ENCODE assay signal across 8 cellular contexts in the genomic region with DNA sequence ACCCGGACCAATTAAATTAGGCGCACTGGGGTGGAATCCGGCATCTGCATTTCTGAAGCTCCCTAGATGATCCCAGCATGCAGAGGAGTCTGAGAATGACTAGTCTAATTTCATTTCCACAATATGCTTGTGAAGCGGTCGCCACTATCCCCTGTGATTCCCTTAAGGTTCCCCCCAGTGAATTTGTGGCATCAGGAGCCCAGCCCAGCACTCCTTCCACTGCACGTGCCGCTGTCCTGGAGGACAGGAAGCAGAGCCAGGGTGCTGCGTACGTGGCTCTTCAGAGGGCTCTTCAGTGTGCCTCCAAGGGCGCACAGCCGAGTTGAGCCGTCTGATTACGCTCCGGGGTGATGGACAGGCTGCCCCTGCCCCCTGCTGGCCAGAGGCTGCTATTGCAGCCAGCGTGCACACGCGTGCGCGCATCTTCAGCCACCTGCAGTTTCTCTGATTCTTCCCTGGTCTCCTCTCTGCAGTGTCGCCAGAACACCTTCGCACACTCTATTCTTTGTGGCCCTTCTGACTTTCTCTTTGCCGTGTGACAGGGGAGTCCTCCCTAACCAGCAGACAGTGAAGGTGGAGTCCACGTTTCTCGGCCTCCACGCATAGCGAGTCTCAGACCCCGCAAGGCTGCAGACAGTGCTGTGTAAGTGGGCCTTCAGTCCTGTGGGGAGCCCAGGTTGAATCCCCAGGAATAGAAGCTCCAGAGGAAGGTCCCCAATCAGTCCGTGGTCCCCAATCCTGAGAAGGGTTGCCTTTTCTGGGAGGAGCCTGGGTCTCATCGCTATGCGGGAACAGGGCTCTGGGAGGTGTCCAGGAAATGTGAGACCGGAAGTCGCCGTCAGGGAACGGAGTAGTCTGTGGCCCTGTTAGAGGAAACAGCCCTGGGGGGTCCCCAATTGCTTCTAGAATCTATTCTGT. TPM values are rescaled to one million over a fixed set of nuclear protein-coding genes. Genes with fewer than 3 reads are reported as not detected.
A peak's percentile ranks its signal among the peaks of the same experiment; 100 is the strongest.
DNase-seq lines count a peak whose midpoint lies in the region; ATAC-seq and TF ChIP-seq lines count a peak whose summit lies in the region.

No MANE protein-coding gene starts in this region.

- CTCF ChIA-PET in IMR-90 (lab: Yijun Ruan, JAX): interaction anchor here (0.9 to 2.3 kb wide), 5 partner anchors 9 to 138 kb away, joined by 3 to 7 read pairs (median 4); no protein-coding TSS in a partner anchor

- H3K9me3 ChIP-seq in IMR-90 (ENCODE audit: control insufficient read depth, insufficient read depth, low read length): no peaks in the 10 kb centered on the region
- no peaks in the 10 kb centered on the region for H3K9me3 ChIP-seq in OCI-LY3 (ENCODE audit: insufficient read depth, low read length)
- H3K9me3 ChIP-seq in esophagus muscularis mucosa: no peaks in the 10 kb centered on the region

- DNase-seq in DMS 273 (lab: John Stamatoyannopoulos, UW; ENCODE audit: unreplicated experiment): peak; percentile 93
- peak; percentile 81 for DNase-seq in IMR-90
- DNase-seq in activated T-cell treated with anti-CD3 and anti-CD28 coated beads for 48 hours (ENCODE audit: low read depth): peak; percentile 81
- DNase-seq in esophagus muscularis mucosa (ENCODE audit: extremely low spot score): no peak
- peak; percentile 81 for DNase-seq in naive B cell
- peak; percentile 81 to 88 for DNase-seq in stimulated activated effector memory CD8-positive, alpha-beta T cell treated with anti-CD3 and anti-CD28 coated beads, Interleukin-12 subunit alpha, Interleukin-12 subunit beta, amount 100 ng/mL, for 72 hours (ENCODE audit: low spot score in 2 of 2)

- dilution Hi-C loops in IMR-90 (cut with HindIII; ENCODE audit: low sequenced_read_pairs, unreplicated experiment): no loop called here

- in situ Hi-C loops in IMR-90 (cut with MboI; ENCODE audit: low sequenced_read_pairs): no loop called here

- ATAC-seq in GM21528 (IDR thresholded peaks at IDR 0.05; ENCODE audit: low FRiP score, unreplicated experiment) (peak; percentile 91), IMR-90 (ENCODE audit: low read depth) (peak; percentile 98), naive B cell (ENCODE audit: low read depth in 2 of 2) (peak; percentile 91 to 94)
- ATAC-seq in stimulated activated effector memory CD8-positive, alpha-beta T cell treated with anti-CD3 and anti-CD28 coated beads, Interleukin-12 subunit alpha, Interleukin-12 subunit beta, amount 100 ng/mL, for 72 hours: peak; percentile 96

- no peak overlapping the region for H4K91ac ChIP-seq in IMR-90 (ENCODE audit: insufficient read depth, low read depth, low read length)

- no peak overlapping the region for H4K8ac ChIP-seq in IMR-90 (ENCODE audit: low read depth in 2 of 2, low read length in 2 of 2)

- no peak overlapping the region for H4K5ac ChIP-seq in IMR-90 (ENCODE audit: low read depth, low read length)

- H3K18ac ChIP-seq in IMR-90 (ENCODE audit: low read depth, low read length): no peak overlapping the region

- no peak overlapping the region for H3K14ac ChIP-seq in IMR-90 (replicated peaks; ENCODE audit: low read depth, low read length)

- 0 out of 2 replicates have a peak overlapping the region, but pooled peaks have one; percentile 28 for H2BK20ac ChIP-seq in IMR-90 (ENCODE audit: low read depth, low read length)

- no peaks in the 10 kb centered on the region for H3K9me1 ChIP-seq in IMR-90 (ENCODE audit: insufficient read depth, low read length)

- no peak overlapping the region for H3K23ac ChIP-seq in IMR-90 (ENCODE audit: low read depth, low read length)

- TF ChIP-seq CTCF in IMR-90 (conservative IDR thresholded peaks at IDR 0.05; ENCODE audit: low read depth, low read length) (peak; percentile 98), OCI-LY3 (IDR thresholded peaks at IDR 0.05; ENCODE audit: low read depth, low read length) (peak; percentile 99), esophagus muscularis mucosa (IDR thresholded peaks at IDR 0.05) (peak in 2 of 3 experiments; percentile 94 to 99)

- peak overlapping the region; percentile 31 to 96 (median 76) for H3K27ac Mint-ChIP-seq in naive B cell
- H3K27ac Mint-ChIP-seq in stimulated activated effector memory CD8-positive, alpha-beta T cell treated with anti-CD3 and anti-CD28 coated beads, Interleukin-12 subunit alpha, Interleukin-12 subunit beta, amount 100 ng/mL, for 72 hours: peak overlapping the region; percentile 76

- TF ChIP-seq POLR2A in IMR-90 (IDR thresholded peaks at IDR 0.05; ENCODE audit: low read depth, low read length) (0 out of 2 replicates have a peak, but pooled peaks have one; percentile 26), esophagus muscularis mucosa (IDR thresholded peaks at IDR 0.05; ENCODE audit: low read depth) (no peak)

- H3K27me3 Mint-ChIP-seq in naive B cell: no peaks in the 10 kb centered on the region

- TF ChIP-seq EP300 in esophagus muscularis mucosa (IDR thresholded peaks at IDR 0.05): no peak

- peak overlapping the region; percentile 30 to 92 (median 83) for H3K4me3 Mint-ChIP-seq in naive B cell
- peak overlapping the region; percentile 52 for H3K4me3 Mint-ChIP-seq in stimulated activated effector memory CD8-positive, alpha-beta T cell treated with anti-CD3 and anti-CD28 coated beads, Interleukin-12 subunit alpha, Interleukin-12 subunit beta, amount 100 ng/mL, for 72 hours

- H3K9ac ChIP-seq in IMR-90 (ENCODE audit: low read depth, low read length) (0 out of 2 replicates have a peak overlapping the region, but pooled peaks have one; percentile 12), OCI-LY3 (ENCODE audit: low read length) (peak overlapping the region; percentile 57)

- H2BK5ac ChIP-seq in IMR-90 (ENCODE audit: low read depth, low read length, poor library complexity, severe bottlenecking): no peak overlapping the region

- peak; percentile 87 for TF ChIP-seq RAD21 in IMR-90 (IDR thresholded peaks at IDR 0.05; ENCODE audit: low read length)

- H3K36me3 ChIP-seq in IMR-90 (ENCODE audit: control insufficient read depth, insufficient read depth, low read length): no peaks in the 10 kb centered on the region
- H3K36me3 ChIP-seq in OCI-LY3 (replicated peaks; ENCODE audit: low read depth, low read length): no peaks in the 10 kb centered on the region
- H3K36me3 ChIP-seq in esophagus muscularis mucosa: no peaks in the 10 kb centered on the region

- peak overlapping the region; percentile 4; the same call in 1 of the 2 replicates for H3K4ac ChIP-seq in IMR-90 (ENCODE audit: low read depth, low read length)

- H3K79me1 ChIP-seq in IMR-90 (ENCODE audit: low read depth in 1 of 2, low read length in 2 of 2): no peaks in the 10 kb centered on the region

- no peaks in the 10 kb centered on the region for H3K9me3 Mint-ChIP-seq in naive B cell
- H3K9me3 Mint-ChIP-seq in stimulated activated effector memory CD8-positive, alpha-beta T cell treated with anti-CD3 and anti-CD28 coated beads, Interleukin-12 subunit alpha, Interleukin-12 subunit beta, amount 100 ng/mL, for 72 hours: no peaks in the 10 kb centered on the region

- H3K27me3 ChIP-seq in IMR-90 (ENCODE audit: control insufficient read depth, insufficient read depth, low read length): peaks cover 13% of the 10 kb centered on the region
- H3K27me3 ChIP-seq in OCI-LY3 (ENCODE audit: low read depth, low read length): peaks cover 47% of the 10 kb centered on the region
- peaks cover 0 to 35% (median 9%) of the 10 kb centered on the region in 4 donors for H3K27me3 ChIP-seq in esophagus muscularis mucosa

- intact Hi-C loops in IMR-90 (cut with micrococcal nuclease): loop anchor here (1.0 to 5.0 kb wide), 3 partner anchors 13 to 247 kb away; partner anchors contain the start of genes NFYA and OARD1
- intact Hi-C loops in esophagus muscularis mucosa (cut with DNase I): no loop called here

- no peaks in the 10 kb centered on the region for H3K4me1 ChIP-seq in IMR-90 (ENCODE audit: control insufficient read depth, insufficient read depth, low read length)
- peaks cover 9% of the 10 kb centered on the region for H3K4me1 ChIP-seq in OCI-LY3 (ENCODE audit: low read length)
- H3K4me1 ChIP-seq in esophagus muscularis mucosa: peaks cover 5 to 10% (median 9%) of the 10 kb centered on the region in 4 donors

- H4K20me1 ChIP-seq in IMR-90 (ENCODE audit: insufficient read depth, low read length) (no peaks in the 10 kb centered on the region), OCI-LY3 (ENCODE audit: insufficient read depth, low read length) (no peaks in the 10 kb centered on the region)

- H3K4me2 ChIP-seq in IMR-90 (ENCODE audit: low read depth, low read length) (peak overlapping the region; percentile 90), OCI-LY3 (ENCODE audit: low read length) (peak overlapping the region; percentile 82)

- no TSS peak for BruUV-seq in IMR-90 (replicated peaks; lab: Mats Ljungman, UMichigan)

- H2AK5ac ChIP-seq in IMR-90 (ENCODE audit: low read depth, low read length): no peak overlapping the region

- peak overlapping the region; percentile 35 for H2AK9ac ChIP-seq in IMR-90 (replicated peaks; ENCODE audit: low read depth, low read length, poor library complexity)

- POLR2A ChIA-PET in IMR-90 (lab: Charles Lee; ENCODE audit: unreplicated experiment): no interaction called here

- no peaks in the 10 kb centered on the region for H3K79me2 ChIP-seq in OCI-LY3 (ENCODE audit: low read length)

- no peak overlapping the region for H2BK120ac ChIP-seq in IMR-90 (ENCODE audit: low read depth, low read length)

- H3K27ac ChIP-seq in IMR-90 (ENCODE audit: insufficient read depth, low read length): no peak overlapping the region
- H3K27ac ChIP-seq in OCI-LY3 (ENCODE audit: low read length): no peak overlapping the region
- no peak overlapping the region for H3K27ac ChIP-seq in esophagus muscularis mucosa (replicated peaks in 1 of 4)

- H3K56ac ChIP-seq in IMR-90 (ENCODE audit: extremely low read depth, insufficient read depth, low read length): no peak overlapping the region

- H3K4me1 Mint-ChIP-seq in naive B cell: peaks cover 32 to 43% (median 38%) of the 10 kb centered on the region in 3 donors
- peaks cover 21% of the 10 kb centered on the region for H3K4me1 Mint-ChIP-seq in stimulated activated effector memory CD8-positive, alpha-beta T cell treated with anti-CD3 and anti-CD28 coated beads, Interleukin-12 subunit alpha, Interleukin-12 subunit beta, amount 100 ng/mL, for 72 hours

- H2BK15ac ChIP-seq in IMR-90 (ENCODE audit: low read depth, low read length): no peak overlapping the region

- peak overlapping the region; percentile 86 for H2AFZ ChIP-seq in IMR-90 (replicated peaks; ENCODE audit: low read length, poor library complexity)
- peak overlapping the region; percentile 86 for H2AFZ ChIP-seq in OCI-LY3 (ENCODE audit: low read depth, low read length)

- H3K4me3 ChIP-seq in IMR-90 (ENCODE audit: insufficient read depth, low read depth, low read length): peak overlapping the region; percentile 37; the same call in 1 of the 2 replicates
- H3K4me3 ChIP-seq in OCI-LY3 (ENCODE audit: low read length): peak overlapping the region; percentile 75
- peak overlapping the region; percentile 25 to 52 (median 32) for H3K4me3 ChIP-seq in esophagus muscularis mucosa

- no peaks in the 10 kb centered on the region for H3K36me3 Mint-ChIP-seq in naive B cell
- peaks cover 6% of the 10 kb centered on the region for H3K36me3 Mint-ChIP-seq in stimulated activated effector memory CD8-positive, alpha-beta T cell treated with anti-CD3 and anti-CD28 coated beads, Interleukin-12 subunit alpha, Interleukin-12 subunit beta, amount 100 ng/mL, for 72 hours

- 3% methylated on average over 16 of the region's 34 CpGs; no CpG with 5 or more reads in 1 of the 2 experiments for WGBS in IMR-90 (ENCODE audit: extremely low coverage in 2 of 2, insufficient read length in 1 of 2), 2 experiments
- 21% methylated on average over 28 of the region's 34 CpGs for WGBS in esophagus muscularis mucosa

RNA-seq across cellular contexts. Expression of gene NCR2, which starts 16.5 kb away (rescaled TPM):
- total RNA-seq in IMR-90 (2012; rRNA removed): not detected in 2 replicates
- polyA plus RNA-seq in IMR-90 (2012; rRNA removed): not detected in 2 replicates
- not detected in 2 replicates for polyA plus RNA-seq in IMR-90 (2012; cell fraction: cytosol; rRNA removed)
- polyA plus RNA-seq in IMR-90 (2012; cell fraction: nucleus; rRNA removed; ENCODE audit: low replicate concordance): not detected in 2 replicates
- total RNA-seq in esophagus muscularis mucosa: not detected
- not detected for polyA plus RNA-seq in naive B cell (ENCODE audit: low read depth in 6 of 6)

RNA-seq across cellular contexts. Expression of gene TREM1, which starts 32.4 kb away (rescaled TPM):
- total RNA-seq in IMR-90 (2012; rRNA removed) (not detected in 2 replicates), esophagus muscularis mucosa (1 to 10 TPM; 1.1 to 9.3 (median 1.2) TPM)
- polyA plus RNA-seq in IMR-90 (2012; rRNA removed) (not detected in 2 replicates), naive B cell (ENCODE audit: low read depth in 6 of 6) (1 to 10 TPM in 5 of 6 donors, not detected in 1; 2.2 to 5.6 (median 2.6) TPM)
- not detected in 2 replicates for polyA plus RNA-seq in IMR-90 (2012; cell fraction: cytosol; rRNA removed)
- polyA plus RNA-seq in IMR-90 (2012; cell fraction: nucleus; rRNA removed; ENCODE audit: low replicate concordance): 0.10 TPM in 1 of 2 replicates, not detected in the other
